Comparison of ENCODE assay signal across 16 cellular contexts in the genomic region with DNA sequence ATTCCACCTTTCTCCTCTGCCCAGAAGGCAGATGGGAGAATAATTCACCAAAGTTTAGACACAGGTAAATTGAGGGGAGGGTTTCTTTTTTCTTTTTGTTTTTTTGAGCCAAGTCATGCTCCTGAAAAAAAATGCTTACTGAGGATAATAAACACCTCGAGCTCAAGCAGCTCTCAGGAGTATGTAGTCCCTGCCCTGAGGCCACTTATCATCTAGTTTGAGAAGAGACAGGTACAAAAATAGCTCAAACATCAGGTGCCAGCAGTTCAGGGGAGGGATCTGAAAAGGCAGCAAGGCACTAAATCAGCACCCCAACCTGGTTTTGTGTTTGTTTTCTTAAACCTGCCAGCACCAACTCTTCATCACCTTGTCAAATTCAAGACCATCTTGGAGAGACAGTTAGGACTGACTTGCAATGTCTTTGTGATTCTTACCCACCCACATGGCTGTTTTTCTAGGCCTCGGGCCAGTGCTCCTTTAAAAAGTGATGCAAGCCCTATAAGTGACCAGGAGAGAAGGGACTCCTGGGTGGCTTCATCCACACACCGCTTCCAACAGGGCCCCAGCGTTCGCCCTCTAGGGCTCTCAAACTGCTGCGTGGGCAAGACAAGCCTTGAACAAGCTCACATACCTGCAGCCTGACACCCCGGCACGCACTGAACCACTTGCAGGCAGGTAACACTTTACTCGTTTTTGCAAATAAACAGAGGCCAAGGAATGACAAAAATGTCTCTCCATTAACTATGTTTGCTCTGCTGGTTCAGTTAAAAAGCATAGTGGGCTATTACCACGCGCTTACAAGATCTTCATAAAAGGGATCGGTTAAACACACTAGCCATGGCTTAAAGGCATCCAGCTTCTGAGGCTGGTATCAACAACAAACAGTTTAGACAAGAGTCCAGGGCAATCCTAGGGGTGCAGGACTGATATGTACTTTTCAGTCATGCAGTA. TPM values are rescaled to one million over a fixed set of nuclear protein-coding genes. Genes with fewer than 3 reads are reported as not detected.
A peak's percentile ranks its signal among the peaks of the same experiment; 100 is the strongest.
DNase-seq lines count a peak whose midpoint lies in the region; ATAC-seq and TF ChIP-seq lines count a peak whose summit lies in the region.
"Had no signal": no experiment of that assay in that cellular context is flagged by ENCODE, and none has a peak within 500 bp of the region (broad histone marks: within the 10 kb centered on the region; RNA-seq: fewer than 3 reads in every experiment).

No MANE protein-coding gene starts in this region.

- CTCF ChIA-PET in Calu3 (lab: Charles Lee) (no interaction called here), WTC11 (lab: Charles Lee) (interaction anchor here (0.6 to 1.5 kb wide), 5 partner anchors 12 to 546 kb away, joined by 3 to 6 read pairs (median 4); no protein-coding TSS in a partner anchor)

- H3K4me3 Mint-ChIP-seq in Calu3 (ENCODE audit: low read depth, unreplicated experiment) (no peak overlapping the region), WTC11 (peak overlapping the region; percentile 18; the same call in 1 of the 2 replicates)
- H3K4me3 Mint-ChIP-seq: activated CD8-positive, alpha-beta memory T cell treated with anti-CD3 and anti-CD28 coated beads, Interleukin-2, amount 10 ng/mL, durations not matched to agents 7 days and 5 days; activated naive CD8-positive, alpha-beta T cell treated with anti-CD3 and anti-CD28 coated beads for 36 hours; dendritic cell treated with granulocyte-macrophage colony-stimulating factor and Interleukin-4, amounts not matched to agents 40 ng/mL and 50 ng/mL, for 4 days; stimulated activated effector memory CD8-positive, alpha-beta T cell treated with anti-CD3 and anti-CD28 coated beads, Interleukin-12 subunit alpha, Interleukin-12 subunit beta, amount 100 ng/mL, for 72 hours had no signal

- WGBS in hepatocyte (ENCODE audit: low lambda C conversion rate, missing lambda C conversion rate), result 20% methylated on average over 12 of the region's 12 CpGs
- WGBS in psoas muscle, 3 donors, result 27 to 78% (median 54%) methylated on average over 12 of the region's 12 CpGs

- H3K36me3 ChIP-seq in hepatocyte (replicated peaks; ENCODE audit: insufficient read depth, low read depth) (no peaks in the 10 kb centered on the region), psoas muscle (ENCODE audit: insufficient read depth in 1 of 2, low read depth in 1 of 2) (peaks cover 0 to 72% of the 10 kb centered on the region in 2 donors)

- no peak for TF ChIP-seq CTCF in Calu3 (IDR thresholded peaks at IDR 0.05; ENCODE audit: unreplicated experiment)
- TF ChIP-seq CTCF in WTC11 (IDR thresholded peaks at IDR 0.05), result no peak
- TF ChIP-seq CTCF in hepatocyte (IDR thresholded peaks at IDR 0.05; ENCODE audit: poor library complexity), result no peak
- no peak for TF ChIP-seq CTCF in psoas muscle (IDR thresholded peaks at IDR 0.05)

- no peaks in the 10 kb centered on the region for H3K9me2 ChIP-seq in hepatocyte (replicated peaks; ENCODE audit: insufficient read depth)

- H3K27ac Mint-ChIP-seq in Calu3 (ENCODE audit: unreplicated experiment), result peak overlapping the region; percentile 55
- H3K27ac Mint-ChIP-seq in WTC11, result peak overlapping the region; percentile 95
- H3K27ac Mint-ChIP-seq: activated CD8-positive, alpha-beta memory T cell treated with anti-CD3 and anti-CD28 coated beads, Interleukin-2, amount 10 ng/mL, durations not matched to agents 7 days and 5 days; activated naive CD8-positive, alpha-beta T cell treated with anti-CD3 and anti-CD28 coated beads for 36 hours; dendritic cell treated with granulocyte-macrophage colony-stimulating factor and Interleukin-4, amounts not matched to agents 40 ng/mL and 50 ng/mL, for 4 days; stimulated activated effector memory CD8-positive, alpha-beta T cell treated with anti-CD3 and anti-CD28 coated beads, Interleukin-12 subunit alpha, Interleukin-12 subunit beta, amount 100 ng/mL, for 72 hours had no signal

- peaks cover 16% of the 10 kb centered on the region for H4K20me1 ChIP-seq in hepatocyte (ENCODE audit: insufficient read depth, poor library complexity, severe bottlenecking)

- no peak overlapping the region for H3K4me3 ChIP-seq in hepatocyte
- peak overlapping the region; percentile 37 for H3K4me3 ChIP-seq in psoas muscle
- H3K4me3 ChIP-seq: SK-N-MC had no signal

- BruUV-seq in Calu3 (replicated peaks; lab: Mats Ljungman, UMichigan), result no TSS peak

- H3K4me1 ChIP-seq in hepatocyte (ENCODE audit: insufficient read depth) (peaks cover 57% of the 10 kb centered on the region), psoas muscle (peaks cover 57% of the 10 kb centered on the region)

- POLR2A ChIA-PET in WTC11 (lab: Charles Lee), result interaction anchor here (0.8 kb wide), 1 partner anchor 14 kb away, joined by 3 read pairs; the partner anchor contains the start of gene JAG1

- peak overlapping the region; percentile 43 for H3K4me2 ChIP-seq in hepatocyte

- H3K4me1 Mint-ChIP-seq in Calu3 (ENCODE audit: low read depth, unreplicated experiment) (peaks cover 79% of the 10 kb centered on the region), WTC11 (peaks cover 95% of the 10 kb centered on the region)
- H3K4me1 Mint-ChIP-seq: activated CD8-positive, alpha-beta memory T cell treated with anti-CD3 and anti-CD28 coated beads, Interleukin-2, amount 10 ng/mL, durations not matched to agents 7 days and 5 days; activated naive CD8-positive, alpha-beta T cell treated with anti-CD3 and anti-CD28 coated beads for 36 hours; stimulated activated effector memory CD8-positive, alpha-beta T cell treated with anti-CD3 and anti-CD28 coated beads, Interleukin-12 subunit alpha, Interleukin-12 subunit beta, amount 100 ng/mL, for 72 hours had no signal

- intact Hi-C loops in Calu3 (cut with micrococcal nuclease; ENCODE audit: unreplicated experiment) (loop anchor here (10.0 kb wide), 1 partner anchor 105 kb away; no protein-coding TSS in a partner anchor), psoas muscle (cut with DNase I) (loop anchor here in 1 of 2 donors (10.0 kb wide), 1 partner anchor 185 kb away; no protein-coding TSS in a partner anchor)

- peaks cover 83% of the 10 kb centered on the region for H3K79me2 ChIP-seq in hepatocyte

- H3K27ac ChIP-seq in hepatocyte (peak overlapping the region; percentile 77), psoas muscle (peak overlapping the region; percentile 79)
- H3K27ac ChIP-seq: SK-N-MC had no signal

- H3K9me3 Mint-ChIP-seq in Calu3 (ENCODE audit: low read depth, unreplicated experiment) (no peaks in the 10 kb centered on the region), WTC11 (no peaks in the 10 kb centered on the region)
- H3K9me3 Mint-ChIP-seq: activated naive CD8-positive, alpha-beta T cell treated with anti-CD3 and anti-CD28 coated beads for 36 hours; dendritic cell treated with granulocyte-macrophage colony-stimulating factor and Interleukin-4, amounts not matched to agents 40 ng/mL and 50 ng/mL, for 4 days; stimulated activated effector memory CD8-positive, alpha-beta T cell treated with anti-CD3 and anti-CD28 coated beads, Interleukin-12 subunit alpha, Interleukin-12 subunit beta, amount 100 ng/mL, for 72 hours had no signal

- DNase-seq in Calu3, result no peak
- no peak for DNase-seq in WTC11 (ENCODE audit: low spot score)
- peak; percentile 48 for DNase-seq in hepatocyte (ENCODE audit: low spot score)
- DNase-seq in psoas muscle, result no peak
- no peak for DNase-seq in HUDEP-2 (lab: John Stamatoyannopoulos, UW; ENCODE audit: unreplicated experiment in 76 of 76)
- no peak for DNase-seq in hepatic stellate cell (ENCODE audit: low spot score)
- no peak for DNase-seq in activated naive CD4-positive, alpha-beta T cell treated with Interleukin-2 at 50 U/mL for 16 hours
- no peak for DNase-seq in HPDE6-E6E7 (ENCODE audit: extremely low spot score)
- DNase-seq: activated CD8-positive, alpha-beta memory T cell treated with anti-CD3 and anti-CD28 coated beads, Interleukin-2, amount 10 ng/mL, durations not matched to agents 7 days and 5 days; activated naive CD8-positive, alpha-beta T cell treated with anti-CD3 and anti-CD28 coated beads for 36 hours; NCI-H1417 treated with DMSO at 0.1 percent for 48 hours; NK-92 treated with Interleukin-12 subunit alpha and Interleukin-12 subunit beta, amount 100 ng/mL, for 24 hours; stimulated activated CD4-positive, alpha-beta T cell treated with anti-CD3 and anti-CD28 coated beads, Interleukin-2, amount 100 ng/mL, for 24 hours had no signal

- H3K36me3 Mint-ChIP-seq in Calu3 (ENCODE audit: insufficient read depth, unreplicated experiment) (peaks cover 99% of the 10 kb centered on the region), WTC11 (peaks cover 79% of the 10 kb centered on the region)
- H3K36me3 Mint-ChIP-seq: activated CD8-positive, alpha-beta memory T cell treated with anti-CD3 and anti-CD28 coated beads, Interleukin-2, amount 10 ng/mL, durations not matched to agents 7 days and 5 days; activated naive CD8-positive, alpha-beta T cell treated with anti-CD3 and anti-CD28 coated beads for 36 hours; stimulated activated effector memory CD8-positive, alpha-beta T cell treated with anti-CD3 and anti-CD28 coated beads, Interleukin-12 subunit alpha, Interleukin-12 subunit beta, amount 100 ng/mL, for 72 hours had no signal

- no peak overlapping the region for H2AFZ ChIP-seq in hepatocyte

- H3K27me3 ChIP-seq in hepatocyte (no peaks in the 10 kb centered on the region), psoas muscle (ENCODE audit: insufficient read depth in 3 of 3, low read length in 2 of 3) (no peaks in the 10 kb centered on the region)

- H3K9me3 ChIP-seq in hepatocyte (ENCODE audit: low read depth), result no peaks in the 10 kb centered on the region
- no peaks in the 10 kb centered on the region for H3K9me3 ChIP-seq in psoas muscle

- H3K27me3 Mint-ChIP-seq in Calu3 (ENCODE audit: unreplicated experiment), result no peaks in the 10 kb centered on the region
- H3K27me3 Mint-ChIP-seq in WTC11 (ENCODE audit: low read depth), result no peaks in the 10 kb centered on the region

- peak; percentile 17 for ATAC-seq in WTC11
- ATAC-seq in psoas muscle, result peak; percentile 37 to 70 (median 58)
- ATAC-seq: activated CD8-positive, alpha-beta memory T cell treated with anti-CD3 and anti-CD28 coated beads, Interleukin-2, amount 10 ng/mL, durations not matched to agents 7 days and 5 days; stimulated activated effector memory CD8-positive, alpha-beta T cell treated with anti-CD3 and anti-CD28 coated beads, Interleukin-12 subunit alpha, Interleukin-12 subunit beta, amount 100 ng/mL, for 72 hours had no signal

TF ChIP-seq in WTC11, 78 proteins besides CTCF, POLR2A, EP300 and RAD21 (continues in another document):
- TF ChIP-seq FOXJ3 (CRISPR knock-in tag; IDR thresholded peaks at IDR 0.05; ENCODE audit: borderline replicate concordance), result no peak
- TF ChIP-seq NR2C2 (CRISPR knock-in tag; IDR thresholded peaks at IDR 0.05), result no peak
- no peak for TF ChIP-seq CBFB (CRISPR knock-in tag; IDR thresholded peaks at IDR 0.05; ENCODE audit: low read depth)
- TF ChIP-seq RORB (CRISPR knock-in tag; IDR thresholded peaks at IDR 0.05), result no peak

RNA-seq across cellular contexts. Expression of gene JAG1, which starts 13.9 kb away (rescaled TPM):
- total RNA-seq in Calu3 (2022) (156 and 245 TPM in 2 replicates), WTC11 (2021) (38.3 to 45.2 TPM (median 41.6 TPM) in 3 replicates), hepatocyte (51.5 and 52.6 TPM in 2 replicates), psoas muscle (10 to 100 TPM; 10.4 to 35.4 (median 16.0) TPM)
- polyA plus RNA-seq in hepatocyte (19.2 and 21.0 TPM in 2 replicates), psoas muscle (1 to 10 TPM; 5.4 to 6.5 (median 5.6) TPM)
